11 cellular contexts compared by ENCODE assay signal in genomic region chr10:78470267-78471103, GRCh38.
DNase-seq lines count a peak whose midpoint lies in the region; ATAC-seq and TF ChIP-seq lines count a peak whose summit lies in the region.
"Had no signal": no experiment of that assay in that cellular context is flagged by ENCODE, and none has a peak within 500 bp of the region (broad histone marks: within the 10 kb centered on the region; RNA-seq: fewer than 3 reads in every experiment).

No MANE protein-coding gene starts in this region.

- DNase-seq in activated CD8-positive, alpha-beta memory T cell treated with anti-CD3 and anti-CD28 coated beads for 24 hours, result peak; percentile 35
- no peak for DNase-seq in activated CD8-positive, alpha-beta memory T cell treated with anti-CD3 and anti-CD28 coated beads, Interleukin-2, amount 50 U/mL, for 48 hours
- DNase-seq in NCI-H69 (lab: John Stamatoyannopoulos, UW), result peak; percentile 89
- DNase-seq in fibroblast of mammary gland (ENCODE audit: low read depth), result peak; percentile 11
- peak; percentile 27 for DNase-seq in ureter (ENCODE audit: low spot score)
- DNase-seq in sciatic nerve (ENCODE audit: low spot score), result no peak
- DNase-seq: activated T-cell treated with anti-CD3 and anti-CD28 coated beads, Interleukin-2, amount 50 U/mL, for 48 hours; Karpas-422 had no signal

- no peak for ATAC-seq in HG03442 (IDR thresholded peaks at IDR 0.05; ENCODE audit: unreplicated experiment)
- ATAC-seq in sciatic nerve, result no peak
- no peak for ATAC-seq in GM18502 (IDR thresholded peaks at IDR 0.05; ENCODE audit: poor library complexity, unreplicated experiment)

- no peak overlapping the region for H3K4me3 ChIP-seq in fibroblast of mammary gland (ENCODE audit: control insufficient read depth, low read depth, low read length)
- H3K4me3 ChIP-seq: upper lobe of left lung had no signal

- TF ChIP-seq CTCF in fibroblast of mammary gland (conservative IDR thresholded peaks at IDR 0.05; ENCODE audit: control insufficient read depth, insufficient read depth, low read depth, low read length), result no peak

- intact Hi-C loops in sciatic nerve (cut with DNase I), result no loop called here

Comparison
In these comparisons a context has a peak if more than half of its experiments do, and no peak if none do; other contexts are left out.
1. DNase-seq: peak in activated CD8-positive, alpha-beta memory T cell treated with anti-CD3 and anti-CD28 coated beads for 24 hours (single experiment), NCI-H69 (single experiment), fibroblast of mammary gland (single experiment) and ureter (single experiment); none in activated CD8-positive, alpha-beta memory T cell treated with anti-CD3 and anti-CD28 coated beads, Interleukin-2, amount 50 U/mL, for 48 hours (single experiment) and sciatic nerve (single experiment).